In the genomic region with DNA sequence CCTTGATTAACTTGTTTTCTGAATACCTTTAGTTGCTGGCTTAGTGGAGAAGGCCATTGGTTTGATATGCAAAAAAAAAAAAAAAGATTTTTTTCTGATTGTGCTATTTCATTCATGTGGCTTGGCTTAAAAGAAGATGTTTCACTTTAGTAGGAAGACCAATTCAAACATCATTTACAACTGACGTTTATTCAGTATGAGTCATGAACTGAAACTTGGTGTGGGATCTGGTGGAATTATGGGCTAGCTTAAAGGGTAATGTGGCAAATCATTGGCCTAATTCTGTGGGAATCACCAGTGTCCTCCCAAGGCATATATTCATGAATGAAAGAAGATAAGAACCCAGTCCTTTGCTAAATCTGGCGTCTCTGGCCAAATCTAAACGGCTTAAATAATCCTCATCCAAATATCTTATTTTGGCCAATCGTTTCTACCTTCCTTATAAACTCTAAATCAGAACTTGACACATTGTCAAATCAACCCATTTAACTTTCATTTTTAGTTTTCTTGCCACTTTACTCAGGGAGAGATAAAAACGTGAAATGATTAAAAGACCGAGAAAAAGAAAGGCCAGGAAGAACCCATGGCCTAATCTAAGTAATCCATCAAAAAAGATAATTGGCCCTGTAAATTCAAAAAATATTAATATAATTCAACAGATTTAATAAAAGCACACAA, we compare ENCODE assay signal across 8 cellular contexts.
DNase-seq lines count a peak whose midpoint lies in the region; ATAC-seq and TF ChIP-seq lines count a peak whose summit lies in the region.

No MANE protein-coding gene starts in this region.

- H3K27me3 ChIP-seq in PC-3 (ENCODE audit: low read length): no peaks in the 10 kb centered on the region
- no peaks in the 10 kb centered on the region for H3K27me3 ChIP-seq in ovary
- H3K27me3 ChIP-seq in left lung: no peaks in the 10 kb centered on the region

- TF ChIP-seq CTCF in PC-3 (conservative IDR thresholded peaks at IDR 0.05; ENCODE audit: low read depth, low read length) (no peak), fibroblast of the aortic adventitia (IDR thresholded peaks at IDR 0.05; ENCODE audit: insufficient read depth, low read length) (no peak), ovary (IDR thresholded peaks at IDR 0.05) (no peak), left lung (IDR thresholded peaks at IDR 0.05) (no peak)

- no peaks in the 10 kb centered on the region for H3K36me3 ChIP-seq in PC-3 (ENCODE audit: low read depth, low read length)
- no peaks in the 10 kb centered on the region for H3K36me3 ChIP-seq in ovary
- H3K36me3 ChIP-seq in left lung: peaks cover 0 to 8% of the 10 kb centered on the region in 2 donors

- CTCF ChIA-PET in PC-3 (lab: Charles Lee): no interaction called here

- no peaks in the 10 kb centered on the region for H4K20me1 ChIP-seq in PC-3 (ENCODE audit: low read length)

- intact Hi-C loops in PC-3 (cut with micrococcal nuclease) (loop anchor here (5.0 kb wide), 2 partner anchors 74 to 94 kb away; partner anchors contain the start of gene RAB30), ovary (cut with DNase I) (no loop called here), left lung (cut with DNase I) (no loop called here)

- H3K27ac ChIP-seq in PC-3 (ENCODE audit: low read length) (peak overlapping the region; percentile 80), ovary (no peak overlapping the region), left lung (no peak overlapping the region)

- DNase-seq in AG20443 (ENCODE audit: low spot score): peak; percentile 49
- DNase-seq in PC-3: peak; percentile 92
- peak; percentile 69 for DNase-seq in fibroblast of the aortic adventitia (ENCODE audit: low read depth)
- DNase-seq in ovary: no peak
- no peak for DNase-seq in left lung
- no peak for DNase-seq in OCI-M2 (lab: John Stamatoyannopoulos, UW; ENCODE audit: unreplicated experiment)

- H3K4me1 ChIP-seq in PC-3 (ENCODE audit: insufficient read depth, low read length) (peaks cover 56% of the 10 kb centered on the region), ovary (ENCODE audit: insufficient read depth) (no peaks in the 10 kb centered on the region), left lung (no peaks in the 10 kb centered on the region)

- peak overlapping the region; percentile 51 for H3K9ac ChIP-seq in PC-3 (ENCODE audit: low read length)

- 75 to 86% (median 83%) methylated on average over 6 of the region's 6 CpGs for WGBS in ovary, 3 donors

- H3K9me3 ChIP-seq in PC-3 (ENCODE audit: low read length) (no peaks in the 10 kb centered on the region), ovary (no peaks in the 10 kb centered on the region), left lung (no peaks in the 10 kb centered on the region)

- no peak for TF ChIP-seq EP300 in ovary (IDR thresholded peaks at IDR 0.05)

- ATAC-seq in GM19452 (IDR thresholded peaks at IDR 0.05; ENCODE audit: unreplicated experiment) (peak; percentile 53), PC-3 (peak; percentile 64), left lung (no peak), GM18498 (IDR thresholded peaks at IDR 0.05; ENCODE audit: unreplicated experiment) (no peak)

- no peaks in the 10 kb centered on the region for H3F3A ChIP-seq in PC-3 (ENCODE audit: low read length, unreplicated experiment)

- BruUV-seq in PC-3 (replicated peaks; lab: Mats Ljungman, UMichigan): no TSS peak

- peak overlapping the region; percentile 37 for H3K4me2 ChIP-seq in PC-3 (ENCODE audit: low read length)

- H3K79me2 ChIP-seq in PC-3 (ENCODE audit: low read length): no peaks in the 10 kb centered on the region

- POLR2A ChIA-PET in PC-3 (lab: Charles Lee; ENCODE audit: unreplicated experiment): interaction anchor here (0.7 kb wide), 1 partner anchor 56 kb away, joined by 4 read pairs; no protein-coding TSS in a partner anchor

- no peak for TF ChIP-seq POLR2A in ovary (IDR thresholded peaks at IDR 0.05)

- H3K9me2 ChIP-seq in PC-3 (replicated peaks; ENCODE audit: low read length): no peaks in the 10 kb centered on the region

- H3K4me3 ChIP-seq in PC-3 (ENCODE audit: low read length) (no peak overlapping the region), fibroblast of the aortic adventitia (ENCODE audit: low read depth, low read length) (no peak overlapping the region), ovary (no peak overlapping the region), left lung (no peak overlapping the region)

- H2AFZ ChIP-seq in PC-3 (ENCODE audit: low read length): peak overlapping the region; percentile 35; the same call in 1 of the 2 replicates

Comparison
In these comparisons a context has a peak if more than half of its experiments do, and no peak if none do; other contexts are left out.
1. DNase-seq: peak in AG20443 (single experiment), PC-3 (single experiment) and fibroblast of the aortic adventitia (single experiment); none in ovary (0 of 5), left lung (0 of 2) and OCI-M2 (single experiment).
2. ATAC-seq: peak in GM19452 (single experiment) and PC-3 (single experiment); none in left lung (single experiment) and GM18498 (single experiment).